ENCODE assay signal across 2 cellular contexts in genomic region chr17:37659887-37660286, GRCh38.
TF ChIP-seq lines count a peak whose summit lies in the region.

No MANE protein-coding gene starts in this region.

TF ChIP-seq in GM23338, 12 proteins besides CTCF, POLR2A, EP300 and RAD21:
- TF ChIP-seq ZNF331 (CRISPR knock-in tag; IDR thresholded peaks at IDR 0.05; ENCODE audit: low read depth) (no peak), EZH2phosphoT487 (IDR thresholded peaks at IDR 0.05; ENCODE audit: unreplicated experiment) (no peak), STAT1 (IDR thresholded peaks at IDR 0.05; ENCODE audit: unreplicated experiment) (no peak), NANOG (IDR thresholded peaks at IDR 0.05; ENCODE audit: borderline replicate concordance) (no peak), ZNF114 (CRISPR knock-in tag; IDR thresholded peaks at IDR 0.05) (no peak), CREB1 (CRISPR knock-in tag; IDR thresholded peaks at IDR 0.05; ENCODE audit: low read depth) (no peak), JUNB (IDR thresholded peaks at IDR 0.05; ENCODE audit: unreplicated experiment) (no peak)
TF ChIP-seq in GM23338: peak in this region for 0.

TF ChIP-seq in K562, 482 proteins besides CTCF, POLR2A, EP300 and RAD21:
- TF ChIP-seq ZNF263 (CRISPR knock-in tag; IDR thresholded peaks at IDR 0.05; ENCODE audit: borderline replicate concordance) (no peak), MEIS2 (IDR thresholded peaks at IDR 0.05; ENCODE audit: partially characterized antibody) (peak; percentile 28)
TF ChIP-seq in K562: peak in this region for 1.
